ENCODE assay signal across 10 cellular contexts in the genomic region with DNA sequence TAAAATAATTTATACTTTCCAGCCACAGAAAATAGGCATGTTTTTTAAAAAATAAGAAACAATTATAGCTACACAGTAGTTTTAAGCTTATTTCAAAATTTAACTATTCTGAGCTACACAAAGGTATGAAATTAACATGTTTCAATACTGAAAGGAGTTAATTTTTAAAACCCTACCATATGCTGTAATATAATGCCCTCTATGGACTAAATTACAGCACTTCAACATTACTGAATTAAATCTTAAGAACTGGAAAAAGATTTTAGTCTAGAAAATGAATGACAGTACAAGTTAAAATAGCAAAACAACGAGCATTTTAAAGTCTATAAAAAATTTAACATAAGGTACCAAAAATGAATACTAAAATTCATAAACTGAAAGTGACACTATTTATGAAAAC. TPM values are rescaled to one million over a fixed set of nuclear protein-coding genes. Genes with fewer than 3 reads are reported as not detected.
DNase-seq lines count a peak whose midpoint lies in the region; ATAC-seq and TF ChIP-seq lines count a peak whose summit lies in the region.
"Had no signal": no experiment of that assay in that cellular context is flagged by ENCODE, and none has a peak within 500 bp of the region (broad histone marks: within the 10 kb centered on the region; RNA-seq: fewer than 3 reads in every experiment).

No MANE protein-coding gene starts in this region.

- H3K4ac ChIP-seq in mesenchymal stem cell (ENCODE audit: low read depth in 1 of 2, low read length in 2 of 2) = no peak overlapping the region

- peak; percentile 32; the same call in 1 of the 2 replicates for TF ChIP-seq CTCF in AG10803 (conservative IDR thresholded peaks at IDR 0.05; ENCODE audit: low read length)
- TF ChIP-seq CTCF in HFFc6 (IDR thresholded peaks at IDR 0.05) = peak; percentile 46; the same call in 1 of the 2 replicates

- no peak overlapping the region for H2BK12ac ChIP-seq in mesenchymal stem cell (ENCODE audit: low read length in 2 of 2)

- H3K9me3 ChIP-seq in adipocyte (ENCODE audit: control insufficient read depth, low read length) (no peaks in the 10 kb centered on the region), mesenchymal stem cell (ENCODE audit: control insufficient read depth, low read length) (no peaks in the 10 kb centered on the region)

- H3K14ac ChIP-seq in mesenchymal stem cell (ENCODE audit: low read length in 2 of 2) = no peak overlapping the region

- H3K23ac ChIP-seq in mesenchymal stem cell (ENCODE audit: low read length in 2 of 2) = no peak overlapping the region

- peak overlapping the region; percentile 66 for H2BK5ac ChIP-seq in mesenchymal stem cell (ENCODE audit: low read depth, low read length, poor library complexity, severe bottlenecking)

- no peak overlapping the region for H2AFZ ChIP-seq in mesenchymal stem cell (ENCODE audit: low read depth, low read length)

- H4K8ac ChIP-seq in mesenchymal stem cell (ENCODE audit: low read length) = no peak overlapping the region

- H3K18ac ChIP-seq in mesenchymal stem cell (ENCODE audit: low read depth in 1 of 2, low read length in 2 of 2) = no peak overlapping the region

- peaks cover 13% of the 10 kb centered on the region for H3K36me3 Mint-ChIP-seq in HFFc6 (ENCODE audit: low read depth)

- peak overlapping the region; percentile 85; the same call in 1 of the 2 replicates for H3K4me3 Mint-ChIP-seq in HFFc6

- H3K27me3 ChIP-seq in adipocyte (replicated peaks; ENCODE audit: control insufficient read depth, insufficient read depth, low read length) (no peaks in the 10 kb centered on the region), mesenchymal stem cell (ENCODE audit: control insufficient read depth in 1 of 2, insufficient read depth in 1 of 2, low read length in 2 of 2) (no peaks in the 10 kb centered on the region)

- H2AK5ac ChIP-seq in mesenchymal stem cell (ENCODE audit: low read length, severe bottlenecking) = no peak overlapping the region

- H2BK15ac ChIP-seq in mesenchymal stem cell (ENCODE audit: low read depth, poor library complexity, severe bottlenecking) = no peak overlapping the region

- H2BK120ac ChIP-seq in mesenchymal stem cell (ENCODE audit: low read depth, low read length) = no peak overlapping the region

- DNase-seq in AG10803 (ENCODE audit: low read depth) (no peak), HFFc6 (no peak), adipocyte (ENCODE audit: low read depth) (no peak), mesenchymal stem cell (no peak)
- no peak for DNase-seq in activated CD4-positive, alpha-beta T cell treated with anti-CD3 and anti-CD28 coated beads, Interleukin-2, amount 50 U/mL, for 4 hours
- DNase-seq: activated CD4-positive, alpha-beta T cell treated with anti-CD3 and anti-CD28 coated beads for 1 hour; NCI-H187 had no signal

- H3K9me3 Mint-ChIP-seq in HFFc6 = no peaks in the 10 kb centered on the region

- H3K27ac ChIP-seq in mesenchymal stem cell (ENCODE audit: low read length, poor library complexity, severe bottlenecking) = no peak overlapping the region

- H3K36me3 ChIP-seq in adipocyte (ENCODE audit: control insufficient read depth, insufficient read depth, low read length, severe bottlenecking) (peaks cover 18% of the 10 kb centered on the region), mesenchymal stem cell (ENCODE audit: control insufficient read depth in 1 of 2, insufficient read depth in 2 of 2, low read depth in 1 of 2, low read length in 2 of 2) (peaks cover 0 to 17% of the 10 kb centered on the region in 2 experiments)

- H3K4me1 ChIP-seq in adipocyte (ENCODE audit: control insufficient read depth, insufficient read depth, low read length) = peaks cover 95% of the 10 kb centered on the region
- peaks cover 11% of the 10 kb centered on the region for H3K4me1 ChIP-seq in mesenchymal stem cell (ENCODE audit: control insufficient read depth, insufficient read depth, low read depth, low read length)

- no peak overlapping the region for H4K91ac ChIP-seq in mesenchymal stem cell (ENCODE audit: low read length)

- no peak overlapping the region for H3K4me2 ChIP-seq in mesenchymal stem cell (ENCODE audit: low read length, poor library complexity, severe bottlenecking)

- no peaks in the 10 kb centered on the region; the same call in 1 of the 2 replicates for H3K27me3 Mint-ChIP-seq in HFFc6 (ENCODE audit: insufficient read depth)

- H3K4me1 Mint-ChIP-seq in HFFc6 (ENCODE audit: low read depth) = peaks cover 77% of the 10 kb centered on the region

- no peak overlapping the region for H3K27ac Mint-ChIP-seq in HFFc6

- no peak overlapping the region for H3K4me3 ChIP-seq in AG10803 (ENCODE audit: low read length)
- peak overlapping the region; percentile 30 for H3K4me3 ChIP-seq in adipocyte (ENCODE audit: low read length)
- H3K4me3 ChIP-seq in mesenchymal stem cell (ENCODE audit: insufficient read depth in 1 of 2, low read depth in 1 of 2, low read length in 2 of 2) = no peak overlapping the region

- no CpG with 5 or more reads among the region's 1 CpG for WGBS in mesenchymal stem cell

- no peak for ATAC-seq in GM21576 (IDR thresholded peaks at IDR 0.05; ENCODE audit: unreplicated experiment)
- no peak for ATAC-seq in HG03280 (IDR thresholded peaks at IDR 0.05; ENCODE audit: unreplicated experiment)
- ATAC-seq in GM21423 (IDR thresholded peaks at IDR 0.05; ENCODE audit: unreplicated experiment) = no peak

- H3K79me1 ChIP-seq in mesenchymal stem cell (replicated peaks; ENCODE audit: low read length, poor library complexity, severe bottlenecking) = no peaks in the 10 kb centered on the region

- H3K9ac ChIP-seq in adipocyte (ENCODE audit: low read length) (peak overlapping the region; percentile 71), mesenchymal stem cell (ENCODE audit: low read length) (peak overlapping the region; percentile 85)

RNA-seq across cellular contexts. Expression of a gene that starts 36.3 kb away (rescaled TPM):
- 1,000 to 10,000 TPM in 1 of 6 experiments, 100 to 1,000 TPM in 5; 820 to 1,001 (median 831) TPM for total RNA-seq in HFFc6 (2021; fragmentation: NEBNext Ultra II Directional; extraction: Animal tissue kit (Norgen Biotek cat#: 25700))
- polyA plus RNA-seq in mesenchymal stem cell (2013, experiment 1 of 2) = 977 TPM
- 1,026 TPM for polyA plus RNA-seq in mesenchymal stem cell (2013, experiment 2 of 2)
